ENCODE assay signal across 9 cellular contexts in genomic region chr3:170726976-170727661, GRCh38.
A peak's percentile ranks its signal among the peaks of the same experiment; 100 is the strongest.
DNase-seq lines count a peak whose midpoint lies in the region; ATAC-seq and TF ChIP-seq lines count a peak whose summit lies in the region.
"Had no signal": no experiment of that assay in that cellular context is flagged by ENCODE, and none has a peak within 500 bp of the region (broad histone marks: within the 10 kb centered on the region; RNA-seq: fewer than 3 reads in every experiment).

No MANE protein-coding gene starts in this region.

- H3K27ac ChIP-seq in testis = peak overlapping the region; percentile 23 to 80

- H3K36me3 Mint-ChIP-seq in T-cell = no peaks in the 10 kb centered on the region
- H3K36me3 Mint-ChIP-seq: activated CD4-positive, alpha-beta memory T cell treated with anti-CD3 and anti-CD28 coated beads for 36 hours had no signal

- H3K4me1 Mint-ChIP-seq in T-cell = no peaks in the 10 kb centered on the region

- POLR2A ChIA-PET in T-cell (lab: Charles Lee) = no interaction called here

- TF ChIP-seq CTCF in WI38 (IDR thresholded peaks at IDR 0.05; ENCODE audit: low read depth, low read length) = no peak
- no peak for TF ChIP-seq CTCF in foreskin fibroblast (IDR thresholded peaks at IDR 0.05; ENCODE audit: low read depth, low read length)
- no peak for TF ChIP-seq CTCF in testis (IDR thresholded peaks at IDR 0.05)

- no peak overlapping the region for H3K27ac Mint-ChIP-seq in T-cell
- H3K27ac Mint-ChIP-seq: activated CD4-positive, alpha-beta memory T cell treated with anti-CD3 and anti-CD28 coated beads for 36 hours had no signal

- no peaks in the 10 kb centered on the region for H3K9me3 ChIP-seq in testis

- no peak overlapping the region for H3K4me3 Mint-ChIP-seq in T-cell
- H3K4me3 Mint-ChIP-seq: activated CD4-positive, alpha-beta memory T cell treated with anti-CD3 and anti-CD28 coated beads for 36 hours had no signal

- WGBS in testis, 2 donors = 37 to 40% methylated on average over 2 of the region's 2 CpGs

- ATAC-seq in HG02610 (IDR thresholded peaks at IDR 0.05; ENCODE audit: unreplicated experiment) (no peak), HG02885 (IDR thresholded peaks at IDR 0.05; ENCODE audit: poor library complexity, unreplicated experiment) (no peak), T-cell (replicated peaks in 1 of 4) (no peak)

- H3K9me3 Mint-ChIP-seq in T-cell = no peaks in the 10 kb centered on the region
- H3K9me3 Mint-ChIP-seq: activated CD4-positive, alpha-beta memory T cell treated with anti-CD3 and anti-CD28 coated beads for 36 hours had no signal

- H3K4me1 ChIP-seq in testis = peaks cover 18% of the 10 kb centered on the region

- no peak for TF ChIP-seq POLR2A in testis (IDR thresholded peaks at IDR 0.05)

- H3K36me3 ChIP-seq in testis (ENCODE audit: low read depth, missing control alignments) = no peaks in the 10 kb centered on the region

- no peaks in the 10 kb centered on the region for H3K27me3 ChIP-seq in testis

- H3K4me3 ChIP-seq in WI38 (ENCODE audit: low read depth, low read length) (peak overlapping the region; percentile 39), foreskin fibroblast (ENCODE audit: low read depth in 1 of 2, low read length in 2 of 2) (peak overlapping the region in 1 of 2 donors; percentile 0), testis (no peak overlapping the region)

- peaks cover 0 to 14% of the 10 kb centered on the region in 2 donors for H3K27me3 Mint-ChIP-seq in T-cell

- DNase-seq in HK-2 (ENCODE audit: unreplicated experiment) (peak; percentile 41), foreskin fibroblast (peak; percentile 84 to 92), testis (no peak), T-cell (no peak)
- DNase-seq: NCI-H1048 had no signal

- intact Hi-C loops in testis (cut with DNase I; ENCODE audit: low total_unique reads) = no loop called here

- CTCF ChIA-PET in T-cell (lab: Charles Lee) = no interaction called here

Comparison
In these comparisons a context has a peak if more than half of its experiments do, and no peak if none do; other contexts are left out.
1. DNase-seq: peak in HK-2 (single experiment) and foreskin fibroblast (2 of 2); none in testis (single experiment) and T-cell (0 of 34).